Comparison of ENCODE assay signal across 8 cellular contexts in genomic region chr9:132944294-132945185, GRCh38. TPM values are rescaled to one million over a fixed set of nuclear protein-coding genes. Genes with fewer than 3 reads are reported as not detected.
DNase-seq lines count a peak whose midpoint lies in the region; ATAC-seq, FAIRE-seq and TF ChIP-seq lines count a peak whose summit lies in the region.

Gene TSC1, minus strand, starts transcription at chr9:132944616. Its CDS starts 15,744 bp downstream, at chr9:132928872.

- H3K27ac Mint-ChIP-seq in CD8-positive, alpha-beta T cell, result peak within 1 kb of the TSS; percentile 100

- CTCF ChIA-PET in CD8-positive, alpha-beta T cell (lab: Charles Lee), result interaction anchor here (0.6 to 1.8 kb wide), 3 partner anchors 42 to 1681 kb away, joined by 3 to 5 read pairs (median 3); no protein-coding TSS in a partner anchor
- CTCF ChIA-PET in endothelial cell of umbilical vein (lab: Charles Lee), result interaction anchor here (0.7 to 2.6 kb wide), 6 partner anchors 10 to 175 kb away, joined by 3 to 13 read pairs (median 4); partner anchors contain the start of gene GTF3C5

- H3K36me3 Mint-ChIP-seq in CD8-positive, alpha-beta T cell, result peaks cover 7% of the 10 kb centered on the region

- H4K20me1 ChIP-seq in OCI-LY1 (ENCODE audit: insufficient read depth, low read length) (no peaks in the 10 kb centered on the region), endothelial cell of umbilical vein (replicated peaks; ENCODE audit: control insufficient read depth, extremely low read depth, insufficient read depth, low read length) (no peaks in the 10 kb centered on the region)

- peaks cover 17% of the 10 kb centered on the region for H3K4me1 ChIP-seq in CD8-positive, alpha-beta T cell (ENCODE audit: insufficient read depth, low read length)
- peaks cover 43% of the 10 kb centered on the region for H3K4me1 ChIP-seq in OCI-LY1 (ENCODE audit: insufficient read depth, low read length, severe bottlenecking)
- H3K4me1 ChIP-seq in endothelial cell of umbilical vein (ENCODE audit: control insufficient read depth, extremely low read depth, insufficient read depth, low read length), result peaks cover 8% of the 10 kb centered on the region

- H3K27me3 Mint-ChIP-seq in CD8-positive, alpha-beta T cell (ENCODE audit: low read depth), result no peaks in the 10 kb centered on the region

- H2AFZ ChIP-seq in OCI-LY1 (ENCODE audit: low read length) (peak within 1 kb of the TSS; percentile 65; the same call in 1 of the 2 replicates), endothelial cell of umbilical vein (ENCODE audit: low read depth, low read length) (peak within 1 kb of the TSS; percentile 95)

- ATAC-seq in CD8-positive, alpha-beta T cell, result peak; percentile 83
- ATAC-seq in GM21423 (IDR thresholded peaks at IDR 0.05; ENCODE audit: unreplicated experiment), result peak; percentile 74

- no peaks in the 10 kb centered on the region for H3K36me3 ChIP-seq in CD8-positive, alpha-beta T cell (ENCODE audit: insufficient read depth, low read length)
- no peaks in the 10 kb centered on the region for H3K36me3 ChIP-seq in OCI-LY1 (ENCODE audit: insufficient read depth, low read length)
- no peaks in the 10 kb centered on the region for H3K36me3 ChIP-seq in endothelial cell of umbilical vein (ENCODE audit: control insufficient read depth in 2 of 2, extremely low read depth in 1 of 2, insufficient read depth in 2 of 2, low read length in 2 of 2)

- peaks cover 36% of the 10 kb centered on the region for H3K79me2 ChIP-seq in OCI-LY1 (ENCODE audit: insufficient read depth, low read length)
- H3K79me2 ChIP-seq in endothelial cell of umbilical vein (ENCODE audit: control insufficient read depth, insufficient read depth, low read length), result peaks cover 39% of the 10 kb centered on the region

- H3K27ac ChIP-seq in CD8-positive, alpha-beta T cell (ENCODE audit: low read depth, low read length), result peak within 1 kb of the TSS; percentile 90
- peak within 1 kb of the TSS; percentile 81 for H3K27ac ChIP-seq in OCI-LY1 (ENCODE audit: low read depth, low read length, poor library complexity, severe bottlenecking)
- H3K27ac ChIP-seq in endothelial cell of umbilical vein (ENCODE audit: insufficient read depth, low read depth, low read length), result peak within 1 kb of the TSS; percentile 99

- DNase-seq in CD8-positive, alpha-beta T cell, result peak; percentile 97 to 99 (median 99)
- DNase-seq in HuH-7 (ENCODE audit: low spot score), result peak; percentile 88
- DNase-seq in activated CD8-positive, alpha-beta memory T cell treated with anti-CD3 and anti-CD28 coated beads, Interleukin-2, amount 50 U/mL, for 48 hours, result peak; percentile 99
- DNase-seq in endothelial cell of umbilical vein (ENCODE audit: low read depth, low spot score), result peak; percentile 96
- DNase-seq in midbrain (lab: John Stamatoyannopoulos, UW), result peak; percentile 93
- peak; percentile 94 to 96 for DNase-seq in stimulated activated CD8-positive, alpha-beta memory T cell treated with anti-CD3 and anti-CD28 coated beads, Interleukin-15, amount 100 ng/mL, for 48 hours (ENCODE audit: low read depth in 2 of 2)

- H3F3A ChIP-seq in OCI-LY1 (ENCODE audit: insufficient read depth, low read length), result 0 out of 2 replicates have a peak, but pooled peaks cover 2% of the 10 kb centered on the region

- peak within 1 kb of the TSS; percentile 98 for H3K4me3 ChIP-seq in CD8-positive, alpha-beta T cell (ENCODE audit: low read depth, low read length)
- H3K4me3 ChIP-seq in OCI-LY1 (ENCODE audit: low read depth, low read length, poor library complexity, severe bottlenecking), result peak within 1 kb of the TSS; percentile 96
- peak within 1 kb of the TSS; percentile 88 to 100 (median 90) for H3K4me3 ChIP-seq in endothelial cell of umbilical vein (replicated peaks in 1 of 3; ENCODE audit: insufficient read depth in 1 of 3, low read depth in 1 of 3, low read length in 3 of 3)

- H3K9me3 ChIP-seq in CD8-positive, alpha-beta T cell (ENCODE audit: low read length), result no peaks in the 10 kb centered on the region
- H3K9me3 ChIP-seq in OCI-LY1 (ENCODE audit: low read length) (no peaks in the 10 kb centered on the region), endothelial cell of umbilical vein (replicated peaks; ENCODE audit: control insufficient read depth, insufficient read depth, low read length) (no peaks in the 10 kb centered on the region)

- H3K9me3 Mint-ChIP-seq in CD8-positive, alpha-beta T cell, result no peaks in the 10 kb centered on the region

- H3K9ac ChIP-seq in OCI-LY1 (ENCODE audit: low read length) (peak within 1 kb of the TSS; percentile 76), endothelial cell of umbilical vein (replicated peaks; ENCODE audit: extremely low read depth, insufficient read depth, low read length) (peak within 1 kb of the TSS; percentile 98)

- peak within 1 kb of the TSS; percentile 97 for H3K4me3 Mint-ChIP-seq in CD8-positive, alpha-beta T cell

- dilution Hi-C loops in endothelial cell of umbilical vein (cut with MboI; ENCODE audit: extremely low pct_ligation_motif_present, low sequenced_read_pairs), result no loop called here

- peak; percentile 92 for FAIRE-seq in endothelial cell of umbilical vein (lab: Jason Lieb, UNC)

- TF ChIP-seq POLR2A in endothelial cell of umbilical vein (IDR thresholded peaks at IDR 0.05; ENCODE audit: low read depth, low read length), result peak; percentile 73

- no TSS peak for BruUV-seq in endothelial cell of umbilical vein (replicated peaks; lab: Mats Ljungman, UMichigan)

- intact Hi-C loops in CD8-positive, alpha-beta T cell (cut with DNase I, micrococcal nuclease), result loop anchor here (1.0 to 10.0 kb wide), 12 partner anchors 42 to 702 kb away; partner anchors contain the start of genes AK8 (in 1 of the 2), CACFD1 (in 1 of the 2), GTF3C4 (in 1 of the 2) and GTF3C5 (in 1 of the 2)
- intact Hi-C loops in endothelial cell of umbilical vein (cut with micrococcal nuclease), result loop anchor here (2.0 to 10.0 kb wide), 2 partner anchors 66 to 270 kb away; partner anchors contain the start of genes AK8, GTF3C4 and SPACA9

- H3K4me2 ChIP-seq in OCI-LY1 (ENCODE audit: low read length), result peak within 1 kb of the TSS; percentile 81
- peak within 1 kb of the TSS; percentile 97 for H3K4me2 ChIP-seq in endothelial cell of umbilical vein (ENCODE audit: insufficient read depth, low read length)

- TF ChIP-seq CTCF in CD8-positive, alpha-beta T cell (IDR thresholded peaks at IDR 0.05), result no peak
- no peak for TF ChIP-seq CTCF in OCI-LY1 (IDR thresholded peaks at IDR 0.05; ENCODE audit: low read length)
- no peak for TF ChIP-seq CTCF in endothelial cell of umbilical vein (IDR thresholded peaks at IDR 0.05; ENCODE audit: extremely low read depth in 1 of 2, insufficient read depth in 1 of 2, low read depth in 1 of 2, low read length in 2 of 2)

- H3K27me3 ChIP-seq in CD8-positive, alpha-beta T cell (ENCODE audit: insufficient read depth, low read length), result no peaks in the 10 kb centered on the region
- no peaks in the 10 kb centered on the region for H3K27me3 ChIP-seq in OCI-LY1 (ENCODE audit: insufficient read depth, low read length)
- H3K27me3 ChIP-seq in endothelial cell of umbilical vein (ENCODE audit: control insufficient read depth in 2 of 2, insufficient read depth in 2 of 2, low read length in 2 of 2), result no peaks in the 10 kb centered on the region

- H3K9me1 ChIP-seq in endothelial cell of umbilical vein (replicated peaks; ENCODE audit: control insufficient read depth, extremely low read depth, insufficient read depth, low read length), result no peaks in the 10 kb centered on the region

- H3K4me1 Mint-ChIP-seq in CD8-positive, alpha-beta T cell (ENCODE audit: low read depth), result peaks cover 29% of the 10 kb centered on the region

- POLR2A ChIA-PET in CD8-positive, alpha-beta T cell (lab: Charles Lee), result interaction anchor here (0.5 to 2.3 kb wide), 13 partner anchors 10 to 703 kb away, joined by 3 to 16 read pairs (median 3); partner anchors contain the start of genes GTF3C5 and SPACA9
- POLR2A ChIA-PET in endothelial cell of umbilical vein (lab: Charles Lee), result interaction anchor here (0.8 to 1.4 kb wide), 2 partner anchors 9 to 86 kb away, joined by 3 to 5 read pairs; no protein-coding TSS in a partner anchor

- no peaks in the 10 kb centered on the region for H3K9me2 ChIP-seq in OCI-LY1 (ENCODE audit: low read depth, low read length)

TF ChIP-seq in endothelial cell of umbilical vein, 7 proteins besides CTCF, POLR2A, EP300 and RAD21:
- TF ChIP-seq EZH2 (IDR thresholded peaks at IDR 0.05; ENCODE audit: borderline replicate concordance, low read depth, low read length, severe bottlenecking) (no peak), POLR2AphosphoS5 (IDR thresholded peaks at IDR 0.05; ENCODE audit: insufficient read depth, low read depth, low read length) (peak; percentile 38)

RNA-seq across cellular contexts. Expression of gene TSC1, which starts in this region (rescaled TPM):
- 10 to 100 TPM; 45.6 to 51.1 TPM for total RNA-seq in CD8-positive, alpha-beta T cell
- total RNA-seq in endothelial cell of umbilical vein, result 47.6 and 51.2 TPM in 2 replicates
- polyA plus RNA-seq in endothelial cell of umbilical vein, result 43.9 and 45.3 TPM in 2 replicates
- 18.6 and 19.7 TPM in 2 replicates for polyA plus RNA-seq in endothelial cell of umbilical vein (2011; cell fraction: cytosol; rRNA removed)
- 250 and 252 TPM in 2 replicates for polyA plus RNA-seq in endothelial cell of umbilical vein (2011; cell fraction: nucleus; rRNA removed)
- 24.0 and 24.2 TPM in 2 replicates for polyA plus RNA-seq in endothelial cell of umbilical vein (2012)
- polyA minus RNA-seq in endothelial cell of umbilical vein, result 182 and 191 TPM in 2 replicates
- polyA minus RNA-seq in endothelial cell of umbilical vein (2011; cell fraction: cytosol; rRNA and poly(A)+ RNA removed), result 35.4 TPM
- 170 and 256 TPM in 2 replicates for polyA minus RNA-seq in endothelial cell of umbilical vein (2011; cell fraction: nucleus; rRNA and poly(A)+ RNA removed)

Comparison
In these comparisons a context has a peak if more than half of its experiments do, and no peak if none do; other contexts are left out.
1. Peak in every context shown above with its lines: DNase-seq, ATAC-seq, H3K4me3 ChIP-seq and H3K27ac ChIP-seq.